In the genomic region with DNA sequence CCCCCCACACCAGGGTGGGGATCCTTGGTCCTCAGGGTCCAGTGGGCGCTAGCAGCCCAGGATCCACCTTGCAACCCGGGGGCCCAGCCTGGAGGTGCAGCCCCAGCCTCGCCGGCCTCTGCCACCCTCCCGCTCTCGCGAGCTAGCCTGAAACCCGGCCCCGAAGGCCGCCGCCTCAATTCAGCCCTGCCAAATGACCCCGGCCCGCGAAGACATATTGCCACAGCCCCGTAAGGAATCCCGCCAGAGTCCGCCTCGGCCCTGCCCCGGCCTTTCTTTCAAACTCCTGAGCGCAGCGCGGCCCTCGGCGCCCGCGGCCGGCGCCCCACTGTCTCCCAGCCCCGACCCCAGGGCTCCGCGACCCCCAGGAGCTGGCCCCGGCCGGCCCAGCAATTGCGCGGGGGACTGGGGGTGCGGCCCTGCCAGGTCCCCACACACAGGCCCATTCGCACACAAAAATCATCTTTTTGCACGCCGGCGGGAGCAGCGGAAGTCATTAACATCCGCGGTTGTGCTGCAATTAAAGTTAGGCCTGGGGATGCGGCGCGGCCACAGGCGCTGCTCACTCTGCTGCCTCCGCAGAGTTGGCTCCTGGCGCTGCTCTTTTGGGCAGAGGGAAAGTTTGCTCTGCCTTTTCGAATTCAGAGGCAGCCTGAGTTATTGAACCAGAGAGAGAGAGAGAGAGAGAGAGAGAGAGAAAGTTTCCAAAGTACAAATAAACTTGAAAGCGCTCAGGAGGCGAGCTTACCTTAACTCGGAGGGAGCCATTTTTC, we compare ENCODE assay signal across 1 cellular context.
TF ChIP-seq lines count a peak whose summit lies in the region.

No MANE protein-coding gene starts in this region.

TF ChIP-seq in endothelial cell of umbilical vein, 7 proteins besides CTCF, POLR2A, EP300 and RAD21:
- TF ChIP-seq FOS (IDR thresholded peaks at IDR 0.05; ENCODE audit: borderline replicate concordance, insufficient read depth, low read length): no peak
- TF ChIP-seq EZH2 (IDR thresholded peaks at IDR 0.05; ENCODE audit: borderline replicate concordance, low read depth, low read length, severe bottlenecking): no peak
- TF ChIP-seq, protein P1, sequence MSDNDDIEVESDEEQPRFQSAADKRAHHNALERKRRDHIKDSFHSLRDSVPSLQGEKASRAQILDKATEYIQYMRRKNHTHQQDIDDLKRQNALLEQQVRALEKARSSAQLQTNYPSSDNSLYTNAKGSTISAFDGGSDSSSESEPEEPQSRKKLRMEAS (IDR thresholded peaks at IDR 0.05; ENCODE audit: insufficient read depth, insufficient read length): no peak
- TF ChIP-seq MYC (IDR thresholded peaks at IDR 0.05; ENCODE audit: low read depth, low read length): no peak
- no peak for TF ChIP-seq JUN (IDR thresholded peaks at IDR 0.05; ENCODE audit: borderline replicate concordance, insufficient read depth, insufficient read length, low read depth)
- no peak for TF ChIP-seq POLR2AphosphoS5 (IDR thresholded peaks at IDR 0.05; ENCODE audit: insufficient read depth, low read depth, low read length)
- no peak for TF ChIP-seq GATA2 (IDR thresholded peaks at IDR 0.05; ENCODE audit: insufficient read depth, insufficient read length, low read depth, low read length)
